31 cellular contexts compared by ENCODE assay signal in the genomic region with DNA sequence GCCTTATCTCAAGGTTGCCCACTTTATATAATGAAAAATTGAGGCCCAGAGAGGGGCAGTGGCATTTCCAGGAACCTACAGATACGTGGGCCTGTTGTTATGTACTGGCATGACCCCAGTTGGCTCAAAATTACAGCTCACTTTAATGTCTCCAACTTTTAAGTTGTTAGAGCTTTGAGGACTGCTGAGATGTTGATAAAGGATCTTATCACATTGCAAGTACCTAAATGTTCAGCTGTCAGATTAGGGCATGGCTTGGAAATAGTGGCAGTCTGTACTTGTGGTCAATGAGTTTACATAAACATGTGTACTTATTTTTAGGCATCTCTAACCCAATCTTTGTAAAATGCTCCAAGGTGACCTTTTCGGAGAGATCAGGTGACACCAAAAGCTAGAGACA.
"Had no signal": no experiment of that assay in that cellular context is flagged by ENCODE, and none has a peak within 500 bp of the region (broad histone marks: within the 10 kb centered on the region; RNA-seq: fewer than 3 reads in every experiment).

No MANE protein-coding gene starts in this region.

- DNase-seq: activated CD4-positive, alpha-beta T cell treated with anti-CD3 and anti-CD28 coated beads for 36 hours; activated CD4-positive, alpha-beta T cell treated with anti-CD3 and anti-CD28 coated beads, Interleukin-2, amount 10 ng/mL, durations not matched to agents 7 days and 5 days; activated CD4-positive, alpha-beta T cell treated with anti-CD3 and anti-CD28 coated beads, Interleukin-2, amount 50 U/mL, for 48 hours; activated CD8-positive, alpha-beta T cell treated with anti-CD3 and anti-CD28 coated beads, Interleukin-2, amount 10 ng/mL, durations not matched to agents 7 days and 5 days; activated gamma-delta T cell treated with Interleukin-2 at 50 U/mL for 16 hours; activated naive CD4-positive, alpha-beta T cell treated with anti-CD3 and anti-CD28 coated beads for 36 hours; activated T-cell treated with anti-CD3 and anti-CD28 coated beads, Interleukin-2, amount 50 U/mL, for 4 hours; adrenal gland; body of pancreas; Karpas-422; KBM-7; NCI-H1048; NCI-H1105 treated with DMSO at 0.1 percent for 48 hours; NCI-H1436; NCI-H1694; NCI-H1930; NCI-H2081 treated with DMSO at 0.1 percent for 48 hours; NCI-H226; NCI-H446 treated with DMSO at 0.1 percent for 48 hours; NCI-H524; PC-3; Peyer's patch; RPMI8226; SIG-M5; T-cell; T-helper 17 cell; T-helper 9 cell had no signal

- H3K4me3 ChIP-seq: adrenal gland, body of pancreas, breast epithelium, Peyer's patch had no signal

- H3K27me3 ChIP-seq: adrenal gland, body of pancreas, breast epithelium, Peyer's patch had no signal

- H3K9me3 Mint-ChIP-seq: activated CD4-positive, alpha-beta T cell treated with anti-CD3 and anti-CD28 coated beads, Interleukin-2, amount 10 ng/mL, durations not matched to agents 7 days and 5 days; activated naive CD4-positive, alpha-beta T cell treated with anti-CD3 and anti-CD28 coated beads for 36 hours; activated naive CD4-positive, alpha-beta T cell treated with anti-CD3 and anti-CD28 coated beads, Interleukin-2, amount 50 U/mL, for 72 hours; activated T-cell treated with anti-CD3 and anti-CD28 coated beads, Interleukin-2, amount 50 U/mL, for 4 hours; activated T-helper 1 cell treated with anti-CD3 and anti-CD28 coated beads, Interleukin-12 subunit alpha, Interleukin-12 subunit beta, Interleukin-2, Interleukin-4 antibody, amounts not matched to agents 30 ng/mL and 10 ng/mL and 1 ng/mL, durations not matched to agents 14 hours and 24 hours and 36 hours; T-cell had no signal

- H3K9me3 ChIP-seq: adrenal gland, body of pancreas, breast epithelium, Peyer's patch had no signal

- H3K4me1 ChIP-seq: adrenal gland, body of pancreas, breast epithelium, Peyer's patch had no signal

- H3K27ac Mint-ChIP-seq: activated CD4-positive, alpha-beta T cell treated with anti-CD3 and anti-CD28 coated beads for 36 hours; activated CD4-positive, alpha-beta T cell treated with anti-CD3 and anti-CD28 coated beads, Interleukin-2, amount 10 ng/mL, durations not matched to agents 7 days and 5 days; activated CD8-positive, alpha-beta T cell treated with anti-CD3 and anti-CD28 coated beads, Interleukin-2, amount 10 ng/mL, durations not matched to agents 7 days and 5 days; activated naive CD4-positive, alpha-beta T cell treated with anti-CD3 and anti-CD28 coated beads for 36 hours; activated T-helper 1 cell treated with anti-CD3 and anti-CD28 coated beads, Interleukin-12 subunit alpha, Interleukin-12 subunit beta, Interleukin-2, Interleukin-4 antibody, amounts not matched to agents 30 ng/mL and 10 ng/mL and 1 ng/mL, durations not matched to agents 14 hours and 24 hours and 36 hours; T-cell; T-helper 17 cell had no signal

- H3K27me3 Mint-ChIP-seq: activated CD4-positive, alpha-beta T cell treated with anti-CD3 and anti-CD28 coated beads for 36 hours; T-cell; T-helper 17 cell had no signal

- H3K36me3 ChIP-seq: adrenal gland, breast epithelium had no signal

- H3K27ac ChIP-seq: adrenal gland, body of pancreas, breast epithelium, Peyer's patch had no signal

- ATAC-seq: activated CD4-positive, alpha-beta T cell treated with anti-CD3 and anti-CD28 coated beads for 36 hours; activated CD8-positive, alpha-beta T cell treated with anti-CD3 and anti-CD28 coated beads, Interleukin-2, amount 10 ng/mL, durations not matched to agents 7 days and 5 days; activated naive CD4-positive, alpha-beta T cell treated with anti-CD3 and anti-CD28 coated beads, Interleukin-2, amount 50 U/mL, for 72 hours; activated T-cell treated with anti-CD3 and anti-CD28 coated beads, Interleukin-2, amount 50 U/mL, for 4 hours; body of pancreas; PC-3; SK-N-SH treated with all-trans-retinoic acid at 6 μM for 48 hours; T-cell; T-helper 17 cell had no signal

- H3K36me3 Mint-ChIP-seq: activated naive CD4-positive, alpha-beta T cell treated with anti-CD3 and anti-CD28 coated beads, Interleukin-2, amount 50 U/mL, for 72 hours had no signal

- H3K4me1 Mint-ChIP-seq: activated CD4-positive, alpha-beta T cell treated with anti-CD3 and anti-CD28 coated beads for 36 hours; activated CD4-positive, alpha-beta T cell treated with anti-CD3 and anti-CD28 coated beads, Interleukin-2, amount 10 ng/mL, durations not matched to agents 7 days and 5 days had no signal

- H3K4me3 Mint-ChIP-seq: activated CD4-positive, alpha-beta T cell treated with anti-CD3 and anti-CD28 coated beads for 36 hours; activated CD4-positive, alpha-beta T cell treated with anti-CD3 and anti-CD28 coated beads, Interleukin-2, amount 10 ng/mL, durations not matched to agents 7 days and 5 days; activated CD8-positive, alpha-beta T cell treated with anti-CD3 and anti-CD28 coated beads, Interleukin-2, amount 10 ng/mL, durations not matched to agents 7 days and 5 days; activated naive CD4-positive, alpha-beta T cell treated with anti-CD3 and anti-CD28 coated beads for 36 hours; activated T-cell treated with anti-CD3 and anti-CD28 coated beads, Interleukin-2, amount 50 U/mL, for 4 hours; activated T-helper 1 cell treated with anti-CD3 and anti-CD28 coated beads, Interleukin-12 subunit alpha, Interleukin-12 subunit beta, Interleukin-2, Interleukin-4 antibody, amounts not matched to agents 30 ng/mL and 10 ng/mL and 1 ng/mL, durations not matched to agents 14 hours and 24 hours and 36 hours; T-cell; T-helper 17 cell had no signal
